ENCODE assay signal across 1 cellular context in the genomic region with DNA sequence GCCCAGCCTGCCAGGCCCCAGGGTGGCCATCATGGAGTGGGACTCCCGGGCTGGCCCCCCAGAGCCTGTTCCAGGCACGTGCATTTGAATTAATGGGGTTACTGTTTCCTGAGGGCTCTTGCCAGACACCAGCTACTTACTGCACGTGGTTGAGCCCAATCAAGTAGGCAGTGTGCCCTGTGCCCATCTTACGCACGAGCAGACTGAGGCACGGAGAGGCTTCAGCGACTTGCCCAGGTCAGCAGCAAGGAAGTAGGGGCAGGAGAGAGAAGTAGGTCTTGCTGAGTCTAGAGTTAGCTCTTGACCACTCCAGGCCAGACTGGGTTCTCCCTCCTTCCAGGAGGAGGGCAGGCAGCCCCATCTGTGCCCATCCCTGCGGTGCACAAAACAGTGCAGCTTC.
TF ChIP-seq lines count a peak whose summit lies in the region.

No MANE protein-coding gene starts in this region.

TF ChIP-seq in SK-N-SH, 30 proteins besides CTCF, POLR2A, EP300 and RAD21 (continued from another document):
- TF ChIP-seq, protein P1, sequence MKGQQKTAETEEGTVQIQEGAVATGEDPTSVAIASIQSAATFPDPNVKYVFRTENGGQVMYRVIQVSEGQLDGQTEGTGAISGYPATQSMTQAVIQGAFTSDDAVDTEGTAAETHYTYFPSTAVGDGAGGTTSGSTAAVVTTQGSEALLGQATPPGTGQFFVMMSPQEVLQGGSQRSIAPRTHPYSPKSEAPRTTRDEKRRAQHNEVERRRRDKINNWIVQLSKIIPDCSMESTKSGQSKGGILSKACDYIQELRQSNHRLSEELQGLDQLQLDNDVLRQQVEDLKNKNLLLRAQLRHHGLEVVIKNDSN (IDR thresholded peaks at IDR 0.05; ENCODE audit: borderline replicate concordance, low read depth) = no peak
- no peak for TF ChIP-seq TAF1 (IDR thresholded peaks at IDR 0.05; ENCODE audit: borderline replicate concordance, low read depth, low read length)
